7 cellular contexts compared by ENCODE assay signal in genomic region chr2:136362676-136363390, GRCh38.
DNase-seq lines count a peak whose midpoint lies in the region; ATAC-seq, FAIRE-seq and TF ChIP-seq lines count a peak whose summit lies in the region.

No MANE protein-coding gene starts in this region.

- H2AFZ ChIP-seq in keratinocyte (ENCODE audit: control insufficient read depth, low read length): no peak overlapping the region

- DNase-seq in keratinocyte (ENCODE audit: low read depth, low spot score) (peak; percentile 44), kidney glomerular epithelial cell (lab: John Stamatoyannopoulos, UW) (no peak), HuH-7 (ENCODE audit: low spot score) (no peak), NCI-H345 treated with DMSO at 0.1 percent for 48 hours (lab: John Stamatoyannopoulos, UW; ENCODE audit: unreplicated experiment) (no peak)

- no peaks in the 10 kb centered on the region for H3K79me2 ChIP-seq in keratinocyte (ENCODE audit: control insufficient read depth, insufficient read depth, low read length)

- no peaks in the 10 kb centered on the region for H4K20me1 ChIP-seq in keratinocyte (ENCODE audit: control insufficient read depth, extremely low read depth, insufficient read depth, low read length)

- no peak overlapping the region for H3K27ac ChIP-seq in keratinocyte (ENCODE audit: control insufficient read depth, insufficient read depth, low read length)

- H3K9ac ChIP-seq in keratinocyte (ENCODE audit: control insufficient read depth, extremely low read depth, insufficient read depth, low read length): no peak overlapping the region

- ATAC-seq in GM18861 (IDR thresholded peaks at IDR 0.05; ENCODE audit: unreplicated experiment) (peak; percentile 97), GM21528 (IDR thresholded peaks at IDR 0.05; ENCODE audit: low FRiP score, unreplicated experiment) (peak; percentile 94), HG03460 (IDR thresholded peaks at IDR 0.05; ENCODE audit: unreplicated experiment) (peak; percentile 98)

- dilution Hi-C loops in keratinocyte (cut with MboI; ENCODE audit: extremely low pct_ligation_motif_present, low sequenced_read_pairs): no loop called here

- H3K4me2 ChIP-seq in keratinocyte (ENCODE audit: control insufficient read depth, extremely low read depth, insufficient read depth, low read depth, low read length): no peak overlapping the region

- no peaks in the 10 kb centered on the region for H3K36me3 ChIP-seq in keratinocyte (ENCODE audit: control insufficient read depth in 2 of 2, extremely low read depth in 1 of 2, insufficient read depth in 2 of 2, low read length in 2 of 2)

- TF ChIP-seq CTCF in keratinocyte (optimal IDR thresholded peaks at IDR 0.05 in 1 of 3, IDR thresholded peaks at IDR 0.05 in 1 of 3, conservative IDR thresholded peaks at IDR 0.05 in 1 of 3; ENCODE audit: extremely low read depth in 1 of 3, insufficient read depth in 2 of 3, low read length in 3 of 3): no peak

- H3K27me3 ChIP-seq in keratinocyte (ENCODE audit: control insufficient read depth, extremely low read depth, insufficient read depth, low read length): peaks cover 7% of the 10 kb centered on the region

- no peaks in the 10 kb centered on the region for H3K9me1 ChIP-seq in keratinocyte (ENCODE audit: control insufficient read depth, extremely low read depth, insufficient read depth, low read length)

- no peaks in the 10 kb centered on the region for H3K4me1 ChIP-seq in keratinocyte (ENCODE audit: control insufficient read depth, extremely low read depth, insufficient read depth, low read length)

- no peak overlapping the region for H3K4me3 ChIP-seq in keratinocyte (ENCODE audit: control insufficient read depth in 2 of 3, extremely low read depth in 1 of 3, insufficient read depth in 2 of 3, low read depth in 1 of 3, low read length in 3 of 3)

- no peak for FAIRE-seq in keratinocyte (lab: Jason Lieb, UNC)

- no peaks in the 10 kb centered on the region for H3K9me3 ChIP-seq in keratinocyte (ENCODE audit: control insufficient read depth, low read depth, low read length)
